In genomic region chr17:1787301-1787902, GRCh38 we compare ENCODE assay signal across 1 cellular context.
TF ChIP-seq lines count a peak whose summit lies in the region.

No MANE protein-coding gene starts in this region.

TF ChIP-seq in IMR-90, 13 proteins besides CTCF, POLR2A, EP300 and RAD21:
- peak; percentile 36; the same call in 1 of the 2 replicates for TF ChIP-seq MXI1 (IDR thresholded peaks at IDR 0.05; ENCODE audit: borderline replicate concordance, low read depth, low read length)
- TF ChIP-seq FOS (IDR thresholded peaks at IDR 0.05; ENCODE audit: low read depth, low read length): peak; percentile 99
- TF ChIP-seq RCOR1 (IDR thresholded peaks at IDR 0.05; ENCODE audit: insufficient replicate concordance, low read length): peak; percentile 51
- no peak for TF ChIP-seq CEBPB (IDR thresholded peaks at IDR 0.05; ENCODE audit: low read depth, low read length)
- TF ChIP-seq MAZ (IDR thresholded peaks at IDR 0.05; ENCODE audit: borderline replicate concordance, low read depth, low read length): peak; percentile 29; the same call in 1 of the 2 replicates
- TF ChIP-seq BHLHE40 (IDR thresholded peaks at IDR 0.05; ENCODE audit: low read depth, low read length): peak; percentile 84
- no peak for TF ChIP-seq MAFK (IDR thresholded peaks at IDR 0.05; ENCODE audit: low read depth, low read length)
